ENCODE assay signal across 15 cellular contexts in genomic region chrX:13219990-13220764, GRCh38.
DNase-seq lines count a peak whose midpoint lies in the region; ATAC-seq and TF ChIP-seq lines count a peak whose summit lies in the region.
"Had no signal": no experiment of that assay in that cellular context is flagged by ENCODE, and none has a peak within 500 bp of the region (broad histone marks: within the 10 kb centered on the region; RNA-seq: fewer than 3 reads in every experiment).

No MANE protein-coding gene starts in this region.

- peak overlapping the region; percentile 87 for H3K4me2 ChIP-seq in OCI-LY3 (ENCODE audit: low read length)
- H3K4me2 ChIP-seq: neural progenitor cell had no signal

- H3K4me3 ChIP-seq in ACC112 (ENCODE audit: low read depth, low read length) (no peak overlapping the region), OCI-LY3 (ENCODE audit: low read length) (peak overlapping the region; percentile 66), brain microvascular endothelial cell (ENCODE audit: low read depth, low read length) (no peak overlapping the region), aorta (ENCODE audit: low read length in 2 of 2) (no peak overlapping the region)
- H3K4me3 ChIP-seq: neural progenitor cell had no signal

- DNase-seq in brain microvascular endothelial cell (peak; percentile 25), kidney tubule cell (ENCODE audit: low spot score) (peak; percentile 66), aorta (no peak), GM10266 (ENCODE audit: extremely low spot score) (no peak), OCI-M1 (lab: John Stamatoyannopoulos, UW) (no peak)
- DNase-seq: activated B cell treated with CpG ODN at 0.5 μM for 24 hours; NCI-H1048; NCI-H748 treated with DMSO at 0.1 percent for 48 hours; RPMI8226; stimulated activated CD4-positive, alpha-beta T cell treated with anti-CD3 and anti-CD28 coated beads, Interleukin-4, amount 100 ng/mL, for 4 hours; trophoblast cell had no signal

- H4K20me1 ChIP-seq in OCI-LY3 (ENCODE audit: insufficient read depth, low read length) = no peaks in the 10 kb centered on the region

- H3K9me3 ChIP-seq in OCI-LY3 (ENCODE audit: insufficient read depth, low read length) (no peaks in the 10 kb centered on the region), aorta (ENCODE audit: control insufficient read depth, low read length) (no peaks in the 10 kb centered on the region)

- TF ChIP-seq CTCF in OCI-LY3 (IDR thresholded peaks at IDR 0.05; ENCODE audit: low read depth, low read length) = no peak
- no peak for TF ChIP-seq CTCF in brain microvascular endothelial cell (IDR thresholded peaks at IDR 0.05; ENCODE audit: low read depth, low read length, missing control alignments)
- TF ChIP-seq CTCF in GM10266 (IDR thresholded peaks at IDR 0.05; ENCODE audit: control insufficient read depth, insufficient read depth, low read depth, missing control alignments) = no peak

- ATAC-seq in GM18873 (IDR thresholded peaks at IDR 0.05; ENCODE audit: low FRiP score, unreplicated experiment) (no peak), aorta (ENCODE audit: low FRiP score) (no peak)

- H3K4me1 ChIP-seq in ACC112 (ENCODE audit: control insufficient read depth, insufficient read depth, low read length, unreplicated experiment) (peaks cover 46% of the 10 kb centered on the region), OCI-LY3 (ENCODE audit: low read length) (peaks cover 14% of the 10 kb centered on the region), aorta (ENCODE audit: control insufficient read depth in 1 of 2, insufficient read depth in 2 of 2, low read length in 2 of 2) (peaks cover 0 to 2% of the 10 kb centered on the region in 2 donors)

- H3K9ac ChIP-seq in OCI-LY3 (ENCODE audit: low read length) = no peak overlapping the region
- H3K9ac ChIP-seq: neural progenitor cell had no signal

- in situ Hi-C loops in brain microvascular endothelial cell (cut with HindIII; ENCODE audit: low pct_ligation_motif_present, low sequenced_read_pairs) = no loop called here

- peak overlapping the region; percentile 69 for H2AFZ ChIP-seq in ACC112 (ENCODE audit: low read length, unreplicated experiment)
- H2AFZ ChIP-seq in OCI-LY3 (ENCODE audit: low read depth, low read length) = peak overlapping the region; percentile 94

- H3K27me3 ChIP-seq in ACC112 (ENCODE audit: insufficient read depth, low read length) = no peaks in the 10 kb centered on the region
- H3K27me3 ChIP-seq in OCI-LY3 (ENCODE audit: low read depth, low read length) = no peaks in the 10 kb centered on the region
- no peaks in the 10 kb centered on the region for H3K27me3 ChIP-seq in brain microvascular endothelial cell (replicated peaks)
- H3K27me3 ChIP-seq in aorta (ENCODE audit: control insufficient read depth in 1 of 2, insufficient read depth in 2 of 2, low read length in 1 of 2) = no peaks in the 10 kb centered on the region
- H3K27me3 ChIP-seq: neural progenitor cell had no signal

- WGBS in aorta, 2 donors = 45 to 48% methylated on average over 2 of the region's 2 CpGs

- H3K79me2 ChIP-seq in ACC112 (ENCODE audit: control insufficient read depth, insufficient read depth, low read length, unreplicated experiment) (no peaks in the 10 kb centered on the region), OCI-LY3 (ENCODE audit: low read length) (no peaks in the 10 kb centered on the region)

- intact Hi-C loops in aorta (cut with DNase I) = loop anchor here (5.0 to 10.0 kb wide), 2 partner anchors 255 to 267 kb away; no protein-coding TSS in a partner anchor

- H3K36me3 ChIP-seq in ACC112 (ENCODE audit: insufficient read depth, low read length) (no peaks in the 10 kb centered on the region), OCI-LY3 (replicated peaks; ENCODE audit: low read depth, low read length) (no peaks in the 10 kb centered on the region), brain microvascular endothelial cell (replicated peaks) (no peaks in the 10 kb centered on the region), aorta (ENCODE audit: control insufficient read depth in 1 of 2, insufficient read depth in 2 of 2, low read length in 1 of 2) (no peaks in the 10 kb centered on the region)
- H3K36me3 ChIP-seq: neural progenitor cell had no signal

- no peak overlapping the region; the same call in 1 of the 2 replicates for H3K27ac ChIP-seq in ACC112 (ENCODE audit: low read depth, low read length)
- H3K27ac ChIP-seq in OCI-LY3 (ENCODE audit: low read length) = no peak overlapping the region
- H3K27ac ChIP-seq in brain microvascular endothelial cell = peak overlapping the region; percentile 66
- H3K27ac ChIP-seq in aorta (ENCODE audit: low read depth in 1 of 2, low read length in 2 of 2) = no peak overlapping the region
- H3K27ac ChIP-seq: neural progenitor cell had no signal

Comparison
In these comparisons a context has a peak if more than half of its experiments do, and no peak if none do; other contexts are left out.
1. DNase-seq: peak in brain microvascular endothelial cell (single experiment) and kidney tubule cell (single experiment); none in aorta (0 of 2), GM10266 (single experiment) and OCI-M1 (single experiment).